In the genomic region with DNA sequence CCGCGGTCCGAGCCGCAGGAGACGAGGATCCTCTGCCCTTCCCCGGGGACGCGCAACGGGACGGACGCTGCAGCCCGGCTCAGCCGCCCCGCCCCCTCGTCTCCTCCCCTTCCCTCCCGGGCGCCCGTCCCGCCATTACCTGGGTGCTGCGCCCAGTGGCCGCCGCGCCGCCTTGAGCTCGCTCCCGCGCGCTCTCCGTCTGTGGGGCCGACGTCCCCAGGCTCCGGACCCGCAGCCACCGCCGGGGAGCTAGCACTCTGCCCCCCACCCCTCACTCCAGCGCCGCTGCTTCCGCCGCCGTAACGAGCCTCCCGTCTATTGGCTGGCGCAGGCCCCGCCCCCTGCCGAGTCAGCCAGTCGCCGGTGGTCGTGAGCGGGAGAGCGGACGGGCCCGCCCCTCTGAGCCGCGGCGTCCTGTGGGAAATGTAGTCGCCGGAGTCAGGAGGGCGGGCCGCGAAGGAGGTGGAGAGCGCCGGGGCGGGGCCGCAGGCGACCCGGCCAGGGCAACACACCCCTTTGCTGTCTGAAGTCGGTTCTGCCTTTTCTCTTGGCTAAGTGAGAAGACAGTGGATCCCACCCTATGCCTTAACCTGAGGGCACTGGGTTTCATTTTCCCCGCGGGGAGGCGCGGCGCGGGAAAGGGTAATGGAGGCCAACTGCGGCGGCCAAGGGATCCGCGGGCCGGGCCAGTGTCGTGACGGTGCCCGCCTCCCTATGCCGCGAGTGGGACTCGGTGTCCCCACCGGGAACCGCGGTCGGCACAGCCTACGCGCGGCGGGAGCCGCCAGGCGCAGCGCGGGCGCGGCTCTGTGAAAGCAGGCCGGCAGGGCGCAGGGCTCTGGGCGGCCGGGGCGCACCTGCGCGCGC, we compare ENCODE assay signal across 8 cellular contexts. TPM values are rescaled to one million over a fixed set of nuclear protein-coding genes. Genes with fewer than 3 reads are reported as not detected.
DNase-seq lines count a peak whose midpoint lies in the region; ATAC-seq and TF ChIP-seq lines count a peak whose summit lies in the region.

A gene (minus strand): TSS at position 259 of the 867 bp plus-strand sequence. CDS start 1,767 bp downstream, outside the sequence.

- peak; percentile 61 for DNase-seq in AG09309 (ENCODE audit: low read depth)
- DNase-seq in NCI-H2227 treated with DMSO at 0.1 percent for 48 hours (lab: John Stamatoyannopoulos, UW): peak; percentile 98
- DNase-seq in WERI-Rb-1: peak; percentile 99
- DNase-seq in mammary epithelial cell: peak; percentile 93

- H3K9ac ChIP-seq in mammary epithelial cell (ENCODE audit: insufficient read depth, low read length) (peak within 1 kb of the TSS; percentile 82), iPS-20b (ENCODE audit: low read depth, low read length) (peak within 1 kb of the TSS; percentile 79; the same call in 1 of the 2 replicates)

- H3K27me3 ChIP-seq in WERI-Rb-1 (ENCODE audit: insufficient read depth, low read depth, severe bottlenecking) (no peaks in the 10 kb centered on the region), mammary epithelial cell (ENCODE audit: insufficient read depth, low read length) (no peaks in the 10 kb centered on the region), iPS-20b (ENCODE audit: insufficient read depth, low read length) (peaks cover 23% of the 10 kb centered on the region)

- H4K20me1 ChIP-seq in mammary epithelial cell (ENCODE audit: insufficient read depth, low read length): no peaks in the 10 kb centered on the region

- in situ Hi-C loops in GM18951 (cut with MboI; ENCODE audit: low sequenced_read_pairs, unreplicated experiment) (no loop called here), mammary epithelial cell (cut with MboI; ENCODE audit: low sequenced_read_pairs in 2 of 2) (no loop called here)

- intact Hi-C loops in mammary epithelial cell (cut with micrococcal nuclease): loop anchor here (2.0 to 5.0 kb wide), 2 partner anchors 63 to 171 kb away; a partner anchor contains a TSS

- peak within 1 kb of the TSS; percentile 99 for H2AFZ ChIP-seq in mammary epithelial cell (ENCODE audit: low read depth, low read length)

- H3K9me3 ChIP-seq in WERI-Rb-1 (ENCODE audit: severe bottlenecking) (peaks cover 7% of the 10 kb centered on the region), mammary epithelial cell (replicated peaks; ENCODE audit: insufficient read depth, low read length) (peaks cover 5% of the 10 kb centered on the region), iPS-20b (ENCODE audit: insufficient read depth, low read depth, low read length) (peaks cover 17% of the 10 kb centered on the region)

- peak within 1 kb of the TSS; percentile 96 for H3K4me2 ChIP-seq in mammary epithelial cell (ENCODE audit: insufficient read depth, low read depth, low read length)

- H3K36me3 ChIP-seq in WERI-Rb-1 (peaks cover 15% of the 10 kb centered on the region), mammary epithelial cell (ENCODE audit: insufficient read depth, low read length) (no peaks in the 10 kb centered on the region), iPS-20b (ENCODE audit: insufficient read depth, low read depth, low read length) (peaks cover 15% of the 10 kb centered on the region)

- TF ChIP-seq CTCF in AG09309 (IDR thresholded peaks at IDR 0.05; ENCODE audit: control insufficient read depth, insufficient read depth, low read depth, low read length, missing control alignments) (no peak), WERI-Rb-1 (IDR thresholded peaks at IDR 0.05; ENCODE audit: low read depth, low read length) (no peak), mammary epithelial cell (conservative IDR thresholded peaks at IDR 0.05 in 1 of 2, IDR thresholded peaks at IDR 0.05 in 1 of 2; ENCODE audit: extremely low read depth in 1 of 2, insufficient read depth in 1 of 2, low read depth in 1 of 2, low read length in 2 of 2) (no peak)

- peak; percentile 79 for ATAC-seq in HG03175 (IDR thresholded peaks at IDR 0.05; ENCODE audit: unreplicated experiment)

- no TSS peak for BruUV-seq in mammary epithelial cell (replicated peaks; lab: Mats Ljungman, UMichigan)

- CTCF ChIA-PET in mammary epithelial cell (lab: Charles Lee; ENCODE audit: low non-redundant PET): no interaction called here

- H3K4me3 ChIP-seq in AG09309 (ENCODE audit: control insufficient read depth, low read depth, low read length): peak within 1 kb of the TSS; percentile 89
- H3K4me3 ChIP-seq in WERI-Rb-1 (ENCODE audit: low read depth, low read length): peak within 1 kb of the TSS; percentile 91
- H3K4me3 ChIP-seq in mammary epithelial cell (replicated peaks in 1 of 3; ENCODE audit: insufficient read depth in 1 of 3, low read depth in 2 of 3, low read length in 3 of 3): peak within 1 kb of the TSS; percentile 79 to 100 (median 92)
- H3K4me3 ChIP-seq in iPS-20b (ENCODE audit: low read length): peak within 1 kb of the TSS; percentile 83
- peak within 1 kb of the TSS; percentile 71 to 100 (median 95) for H3K4me3 ChIP-seq in skin epidermis

- dilution Hi-C loops in mammary epithelial cell (cut with HindIII; ENCODE audit: low sequenced_read_pairs): no loop called here

- peaks cover 29% of the 10 kb centered on the region for H3K79me2 ChIP-seq in mammary epithelial cell (ENCODE audit: insufficient read depth, low read length)

- peak; percentile 54 for TF ChIP-seq POLR2A in GM18951 (IDR thresholded peaks at IDR 0.05; ENCODE audit: extremely low read depth, insufficient read depth, insufficient read length)

- no peaks in the 10 kb centered on the region for H3K4me1 ChIP-seq in mammary epithelial cell (ENCODE audit: insufficient read depth, low read length)
- peaks cover 7% of the 10 kb centered on the region; the same call in 1 of the 2 replicates for H3K4me1 ChIP-seq in iPS-20b (ENCODE audit: insufficient read depth, low read length)

- 5% methylated on average over 19 of the region's 106 CpGs for WGBS in mammary epithelial cell (ENCODE audit: low coverage, missing lambda C conversion rate)

- H3K27ac ChIP-seq in WERI-Rb-1 (peak within 1 kb of the TSS; percentile 89), mammary epithelial cell (ENCODE audit: insufficient read depth, low read depth, low read length) (peak within 1 kb of the TSS; percentile 61), iPS-20b (ENCODE audit: low read length) (no peak within 1 kb of the TSS), skin epidermis (peak within 1 kb of the TSS; percentile 65 to 97 (median 92))

RNA-seq across cellular contexts. Expression of the gene that starts here (rescaled TPM):
- total RNA-seq in mammary epithelial cell: 10 to 100 TPM in 1 of 2 donors, 1 to 10 TPM in 1; 8.7 to 21.9 TPM
- 12.4 TPM for polyA plus RNA-seq in mammary epithelial cell
- 17.0 TPM for polyA minus RNA-seq in mammary epithelial cell
